1 cellular context compared by ENCODE assay signal in the genomic region with DNA sequence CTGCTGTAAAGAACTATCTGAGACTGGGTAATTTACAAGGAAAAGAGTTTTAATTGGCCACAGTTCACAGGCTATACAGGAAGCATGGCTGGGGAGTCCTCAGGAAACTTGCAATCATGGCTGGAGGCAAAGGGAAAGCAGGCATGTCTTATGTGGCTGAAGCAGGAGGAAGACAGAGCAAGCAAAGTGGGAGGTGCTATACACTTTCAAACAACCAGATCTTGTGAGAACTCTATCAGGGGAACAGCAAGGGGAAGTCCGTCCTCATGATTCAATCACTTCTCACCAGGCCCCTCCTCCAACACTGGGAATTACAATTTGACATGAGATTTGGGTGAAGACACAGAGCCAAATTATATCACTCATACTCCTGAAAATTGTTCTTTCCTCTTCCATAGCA.
TF ChIP-seq lines count a peak whose summit lies in the region.

No MANE protein-coding gene starts in this region.

TF ChIP-seq in GM23338, 12 proteins besides CTCF, POLR2A, EP300 and RAD21 (continued from another document):
- TF ChIP-seq ZNF462 (CRISPR knock-in tag; IDR thresholded peaks at IDR 0.05): no peak
- TF ChIP-seq JUNB (IDR thresholded peaks at IDR 0.05; ENCODE audit: unreplicated experiment): no peak
- TF ChIP-seq ZNF331 (CRISPR knock-in tag; IDR thresholded peaks at IDR 0.05; ENCODE audit: low read depth): no peak
- no peak for TF ChIP-seq NANOG (IDR thresholded peaks at IDR 0.05; ENCODE audit: borderline replicate concordance)
- TF ChIP-seq EZH2phosphoT487 (IDR thresholded peaks at IDR 0.05; ENCODE audit: unreplicated experiment): no peak
- no peak for TF ChIP-seq REST (IDR thresholded peaks at IDR 0.05; ENCODE audit: unreplicated experiment)
